11 cellular contexts compared by ENCODE assay signal in genomic region chr22:19760652-19761002, GRCh38. TPM values are rescaled to one million over a fixed set of nuclear protein-coding genes. Genes with fewer than 3 reads are reported as not detected.
A peak's percentile ranks its signal among the peaks of the same experiment; 100 is the strongest.
DNase-seq lines count a peak whose midpoint lies in the region; ATAC-seq and TF ChIP-seq lines count a peak whose summit lies in the region.
"Had no signal": no experiment of that assay in that cellular context is flagged by ENCODE, and none has a peak within 500 bp of the region (broad histone marks: within the 10 kb centered on the region; RNA-seq: fewer than 3 reads in every experiment).

Gene TBX1, plus strand, starts transcription at chr22:19760778. Its CDS starts 66 bp downstream, at chr22:19760844.

- no peak for ATAC-seq in stimulated activated naive B cell treated with anti-CD40 and anti-IgM and Interleukin-4, amounts not matched to agents 10 μg/mL and 1 μg/mL and 100 μg/mL, for 72 hours (replicated peaks)

- H3K4me1 Mint-ChIP-seq in T-helper 1 cell treated with Interleukin-12 subunit alpha and Interleukin-12 subunit beta and Interleukin-4 antibody, amounts not matched to agents 30 μg/mL and 1 μg/mL, for 36 hours (ENCODE audit: low read depth): peaks cover 21% of the 10 kb centered on the region
- peaks cover 35 to 50% of the 10 kb centered on the region in 2 donors for H3K4me1 Mint-ChIP-seq in stimulated activated naive B cell treated with anti-CD40 and anti-IgM and Interleukin-4, amounts not matched to agents 10 μg/mL and 1 μg/mL and 100 μg/mL, for 72 hours

- intact Hi-C loops in head of caudate nucleus (cut with DNase I): no loop called here

- H3K36me3 ChIP-seq in SJSA1: no peaks in the 10 kb centered on the region
- H3K36me3 ChIP-seq: tibial nerve had no signal

- no peaks in the 10 kb centered on the region for H3K9me3 Mint-ChIP-seq in T-helper 1 cell treated with Interleukin-12 subunit alpha and Interleukin-12 subunit beta and Interleukin-4 antibody, amounts not matched to agents 30 μg/mL and 1 μg/mL, for 36 hours
- H3K9me3 Mint-ChIP-seq in stimulated activated naive B cell treated with anti-CD40 and anti-IgM and Interleukin-4, amounts not matched to agents 10 μg/mL and 1 μg/mL and 100 μg/mL, for 72 hours: no peaks in the 10 kb centered on the region

- H3K27me3 Mint-ChIP-seq in T-helper 1 cell treated with Interleukin-12 subunit alpha and Interleukin-12 subunit beta and Interleukin-4 antibody, amounts not matched to agents 30 μg/mL and 1 μg/mL, for 36 hours (ENCODE audit: low read depth): peaks cover 74% of the 10 kb centered on the region
- peaks cover 75 to 90% of the 10 kb centered on the region in 2 donors for H3K27me3 Mint-ChIP-seq in stimulated activated naive B cell treated with anti-CD40 and anti-IgM and Interleukin-4, amounts not matched to agents 10 μg/mL and 1 μg/mL and 100 μg/mL, for 72 hours

- H3K27ac Mint-ChIP-seq in T-helper 1 cell treated with Interleukin-12 subunit alpha and Interleukin-12 subunit beta and Interleukin-4 antibody, amounts not matched to agents 30 μg/mL and 1 μg/mL, for 36 hours: peak within 1 kb of the TSS; percentile 67
- peak within 1 kb of the TSS; percentile 84 for H3K27ac Mint-ChIP-seq in stimulated activated naive B cell treated with anti-CD40 and anti-IgM and Interleukin-4, amounts not matched to agents 10 μg/mL and 1 μg/mL and 100 μg/mL, for 72 hours

- TF ChIP-seq CTCF in fibroblast of the aortic adventitia (IDR thresholded peaks at IDR 0.05; ENCODE audit: insufficient read depth, low read length): no peak

- no peak within 1 kb of the TSS for H3K27ac ChIP-seq in SJSA1

- peaks cover 8% of the 10 kb centered on the region for H3K36me3 Mint-ChIP-seq in T-helper 1 cell treated with Interleukin-12 subunit alpha and Interleukin-12 subunit beta and Interleukin-4 antibody, amounts not matched to agents 30 μg/mL and 1 μg/mL, for 36 hours (ENCODE audit: low read depth)
- peaks cover 4 to 8% of the 10 kb centered on the region in 2 donors for H3K36me3 Mint-ChIP-seq in stimulated activated naive B cell treated with anti-CD40 and anti-IgM and Interleukin-4, amounts not matched to agents 10 μg/mL and 1 μg/mL and 100 μg/mL, for 72 hours

- no peaks in the 10 kb centered on the region for H3K9me3 ChIP-seq in SJSA1 (replicated peaks)
- H3K9me3 ChIP-seq: tibial nerve had no signal

- H3K4me3 ChIP-seq in SJSA1 (peak within 1 kb of the TSS; percentile 41), fibroblast of the aortic adventitia (ENCODE audit: low read depth, low read length) (peak within 1 kb of the TSS; percentile 50)

- H3K27me3 ChIP-seq in SJSA1 (replicated peaks): peaks cover 25% of the 10 kb centered on the region

- DNase-seq in T-helper 1 cell (no peak), SJSA1 (ENCODE audit: low read depth in 1 of 2, low spot score in 2 of 2) (no peak), fibroblast of the aortic adventitia (ENCODE audit: low read depth) (no peak), head of caudate nucleus (no peak)
- DNase-seq in stimulated activated naive B cell treated with anti-CD40 and anti-IgM and Interleukin-4, amounts not matched to agents 10 μg/mL and 1 μg/mL and 100 μg/mL, for 72 hours: no peak
- DNase-seq in central memory CD4-positive, alpha-beta T cell: no peak
- DNase-seq in stimulated activated CD4-positive, alpha-beta T cell treated with anti-CD3 and anti-CD28 coated beads, Interleukin-15, amount 100 ng/mL, for 24 hours: no peak
- DNase-seq: C1 segment of cervical spinal cord, NCI-H510A had no signal

- H3K4me1 ChIP-seq in SJSA1 (replicated peaks): peaks cover 5% of the 10 kb centered on the region; the same call in 1 of the 2 replicates

- peak within 1 kb of the TSS; percentile 76 for H3K4me3 Mint-ChIP-seq in T-helper 1 cell treated with Interleukin-12 subunit alpha and Interleukin-12 subunit beta and Interleukin-4 antibody, amounts not matched to agents 30 μg/mL and 1 μg/mL, for 36 hours
- peak within 1 kb of the TSS; percentile 86 to 89 for H3K4me3 Mint-ChIP-seq in stimulated activated naive B cell treated with anti-CD40 and anti-IgM and Interleukin-4, amounts not matched to agents 10 μg/mL and 1 μg/mL and 100 μg/mL, for 72 hours

RNA-seq across cellular contexts. Expression of gene TBX1, which starts in this region (rescaled TPM):
- total RNA-seq in SJSA1 (2014; rRNA removed; shearing (Covaris generic)): 0.31 and 0.61 TPM in 2 replicates
- total RNA-seq in fibroblast of the aortic adventitia (ENCODE audit: low replicate concordance): 2.8 TPM in 1 of 2 replicates, not detected in the other
